Comparison of ENCODE assay signal across 7 cellular contexts in genomic region chr12:94338395-94338794, GRCh38.
"Had no signal": no experiment of that assay in that cellular context is flagged by ENCODE, and none has a peak within 500 bp of the region (broad histone marks: within the 10 kb centered on the region; RNA-seq: fewer than 3 reads in every experiment).

No MANE protein-coding gene starts in this region.

- H3K9ac ChIP-seq: KMS-11 had no signal

- H3K4me2 ChIP-seq: KMS-11 had no signal

- FAIRE-seq: HTR-8/SVneo had no signal

- H3K27ac ChIP-seq: HL-60, KMS-11 had no signal

- H3K27ac Mint-ChIP-seq: IgD-negative memory B cell had no signal

- H3K4me3 Mint-ChIP-seq: IgD-negative memory B cell had no signal

- H3K27me3 Mint-ChIP-seq: IgD-negative memory B cell had no signal

- DNase-seq: IMR-90, KBM-7, KG1 had no signal
